12 cellular contexts compared by ENCODE assay signal in genomic region chr3:160331127-160331937, GRCh38.
DNase-seq lines count a peak whose midpoint lies in the region; ATAC-seq and TF ChIP-seq lines count a peak whose summit lies in the region.
"Had no signal": no experiment of that assay in that cellular context is flagged by ENCODE, and none has a peak within 500 bp of the region (broad histone marks: within the 10 kb centered on the region; RNA-seq: fewer than 3 reads in every experiment).

No MANE protein-coding gene starts in this region.

- no peak overlapping the region for H3K27ac ChIP-seq in CD8-positive, alpha-beta T cell (ENCODE audit: low read depth, low read length)

- no peaks in the 10 kb centered on the region for H3K27me3 ChIP-seq in CD8-positive, alpha-beta T cell (ENCODE audit: insufficient read depth, low read length)

- no peak overlapping the region for H3K4me3 ChIP-seq in CD8-positive, alpha-beta T cell (ENCODE audit: low read depth, low read length)

- no peaks in the 10 kb centered on the region for H3K36me3 ChIP-seq in CD8-positive, alpha-beta T cell (ENCODE audit: insufficient read depth, low read length)

- H3K9me3 ChIP-seq in CD8-positive, alpha-beta T cell (ENCODE audit: low read length) = no peaks in the 10 kb centered on the region

- POLR2A ChIA-PET in activated CD8-positive, alpha-beta T cell treated with anti-CD3 and anti-CD28 coated beads, Interleukin-2, amount 10 ng/mL, durations not matched to agents 7 days and 5 days (lab: Charles Lee) = no interaction called here
- POLR2A ChIA-PET in CD8-positive, alpha-beta T cell (lab: Charles Lee) = no interaction called here

- H3K27ac Mint-ChIP-seq in activated CD8-positive, alpha-beta T cell treated with anti-CD3 and anti-CD28 coated beads, Interleukin-2, amount 10 ng/mL, durations not matched to agents 7 days and 5 days = no peak overlapping the region
- no peak overlapping the region for H3K27ac Mint-ChIP-seq in CD8-positive, alpha-beta T cell
- H3K27ac Mint-ChIP-seq: CD4-positive, alpha-beta memory T cell; H9 had no signal

- no peak for TF ChIP-seq CTCF in AG09319 (IDR thresholded peaks at IDR 0.05; ENCODE audit: low read depth, low read length)
- no peak for TF ChIP-seq CTCF in CD8-positive, alpha-beta T cell (IDR thresholded peaks at IDR 0.05)

- intact Hi-C loops in CD8-positive, alpha-beta T cell (cut with DNase I, micrococcal nuclease) = no loop called here

- no peaks in the 10 kb centered on the region for H3K4me1 Mint-ChIP-seq in activated CD8-positive, alpha-beta T cell treated with anti-CD3 and anti-CD28 coated beads, Interleukin-2, amount 10 ng/mL, durations not matched to agents 7 days and 5 days (ENCODE audit: low read depth)
- H3K4me1 Mint-ChIP-seq in CD8-positive, alpha-beta T cell (ENCODE audit: low read depth) = no peaks in the 10 kb centered on the region
- H3K4me1 Mint-ChIP-seq: CD4-positive, alpha-beta memory T cell had no signal

- peak; percentile 71 for DNase-seq in AG09319 (ENCODE audit: extremely low read depth, low read depth)
- peak; percentile 85 for DNase-seq in HT1080 (ENCODE audit: low read depth)
- DNase-seq in astrocyte of the hippocampus (ENCODE audit: low read depth, low spot score) = peak; percentile 58
- peak; percentile 81 for DNase-seq in kidney glomerular epithelial cell (lab: John Stamatoyannopoulos, UW)
- DNase-seq in activated CD8-positive, alpha-beta T cell treated with anti-CD3 and anti-CD28 coated beads, Interleukin-2, amount 10 ng/mL, durations not matched to agents 7 days and 5 days = no peak
- no peak for DNase-seq in GF-D8 (lab: John Stamatoyannopoulos, UW)
- DNase-seq in CD8-positive, alpha-beta T cell = no peak
- DNase-seq in NCI-H1436 (lab: John Stamatoyannopoulos, UW) = no peak
- DNase-seq: CD4-positive, alpha-beta memory T cell; H9; NCI-H2227 treated with DMSO at 0.1 percent for 48 hours; posterior cingulate gyrus had no signal

- no peak overlapping the region for H3K4me3 Mint-ChIP-seq in activated CD8-positive, alpha-beta T cell treated with anti-CD3 and anti-CD28 coated beads, Interleukin-2, amount 10 ng/mL, durations not matched to agents 7 days and 5 days
- H3K4me3 Mint-ChIP-seq in CD8-positive, alpha-beta T cell = no peak overlapping the region
- H3K4me3 Mint-ChIP-seq: CD4-positive, alpha-beta memory T cell; H9 had no signal

- no peak for ATAC-seq in activated CD8-positive, alpha-beta T cell treated with anti-CD3 and anti-CD28 coated beads, Interleukin-2, amount 10 ng/mL, durations not matched to agents 7 days and 5 days
- ATAC-seq in CD8-positive, alpha-beta T cell = no peak

- no peaks in the 10 kb centered on the region for H3K9me3 Mint-ChIP-seq in activated CD8-positive, alpha-beta T cell treated with anti-CD3 and anti-CD28 coated beads, Interleukin-2, amount 10 ng/mL, durations not matched to agents 7 days and 5 days (ENCODE audit: insufficient read depth)
- peaks cover 2% of the 10 kb centered on the region for H3K9me3 Mint-ChIP-seq in CD8-positive, alpha-beta T cell
- H3K9me3 Mint-ChIP-seq: H9 had no signal

- no peaks in the 10 kb centered on the region for H3K27me3 Mint-ChIP-seq in activated CD8-positive, alpha-beta T cell treated with anti-CD3 and anti-CD28 coated beads, Interleukin-2, amount 10 ng/mL, durations not matched to agents 7 days and 5 days (ENCODE audit: low read depth)
- H3K27me3 Mint-ChIP-seq in CD8-positive, alpha-beta T cell (ENCODE audit: low read depth) = no peaks in the 10 kb centered on the region
- H3K27me3 Mint-ChIP-seq: CD4-positive, alpha-beta memory T cell had no signal

- CTCF ChIA-PET in activated CD8-positive, alpha-beta T cell treated with anti-CD3 and anti-CD28 coated beads, Interleukin-2, amount 10 ng/mL, durations not matched to agents 7 days and 5 days (lab: Charles Lee) = interaction anchor here (1.0 kb wide), 1 partner anchor 16 kb away, joined by 3 read pairs; no protein-coding TSS in a partner anchor
- CTCF ChIA-PET in CD8-positive, alpha-beta T cell (lab: Charles Lee) = no interaction called here

- H3K4me1 ChIP-seq in CD8-positive, alpha-beta T cell (ENCODE audit: insufficient read depth, low read length) = no peaks in the 10 kb centered on the region

- H3K36me3 Mint-ChIP-seq in activated CD8-positive, alpha-beta T cell treated with anti-CD3 and anti-CD28 coated beads, Interleukin-2, amount 10 ng/mL, durations not matched to agents 7 days and 5 days (ENCODE audit: low read depth) = peaks cover 3% of the 10 kb centered on the region
- peaks cover 22% of the 10 kb centered on the region for H3K36me3 Mint-ChIP-seq in CD8-positive, alpha-beta T cell

Comparison
In these comparisons a context has a peak if more than half of its experiments do, and no peak if none do; other contexts are left out.
1. DNase-seq: peak in AG09319 (single experiment), HT1080 (single experiment), astrocyte of the hippocampus (single experiment) and kidney glomerular epithelial cell (single experiment); none in activated CD8-positive, alpha-beta T cell treated with anti-CD3 and anti-CD28 coated beads, Interleukin-2, amount 10 ng/mL, durations not matched to agents 7 days and 5 days (single experiment), GF-D8 (single experiment), CD8-positive, alpha-beta T cell (0 of 7) and NCI-H1436 (single experiment).